In genomic region chr17:38585056-38585804, GRCh38 we compare ENCODE assay signal across 1 cellular context.
A peak's percentile ranks its signal among the peaks of the same experiment; 100 is the strongest.
TF ChIP-seq lines count a peak whose summit lies in the region.

No MANE protein-coding gene starts in this region.

TF ChIP-seq in HEK293, 187 proteins besides CTCF, POLR2A, EP300 and RAD21 (continued from another document and continues in another):
- TF ChIP-seq ZBTB8A (tag by site-specific recombination; IDR thresholded peaks at IDR 0.05) (0 out of 2 replicates have a peak, but pooled peaks have one; percentile 34), ZNF138 (tag by site-specific recombination; IDR thresholded peaks at IDR 0.05; ENCODE audit: borderline replicate concordance) (no peak), GLI4 (tag by site-specific recombination; IDR thresholded peaks at IDR 0.05) (no peak), ZNF664 (tag by site-specific recombination; IDR thresholded peaks at IDR 0.05) (no peak), ZSCAN18 (tag by site-specific recombination; IDR thresholded peaks at IDR 0.05) (no peak), ZNF560 (tag by site-specific recombination; IDR thresholded peaks at IDR 0.05; ENCODE audit: borderline replicate concordance) (no peak), YY1 (tag by site-specific recombination; IDR thresholded peaks at IDR 0.05) (no peak), SCRT1 (tag by site-specific recombination; IDR thresholded peaks at IDR 0.05; ENCODE audit: borderline replicate concordance) (no peak), WT1 (tag by site-specific recombination; IDR thresholded peaks at IDR 0.05) (peak; percentile 57; the same call in 1 of the 2 replicates), SP3 (tag by site-specific recombination; IDR thresholded peaks at IDR 0.05) (peak; percentile 24; the same call in 1 of the 2 replicates), PATZ1 (tag by site-specific recombination; IDR thresholded peaks at IDR 0.05) (peak; percentile 68), ZNF18 (tag by site-specific recombination; IDR thresholded peaks at IDR 0.05) (no peak), ZNF148 (tag by site-specific recombination; IDR thresholded peaks at IDR 0.05; ENCODE audit: borderline replicate concordance) (no peak), ZNF398 (tag by site-specific recombination; IDR thresholded peaks at IDR 0.05) (peak; percentile 40; the same call in 1 of the 2 replicates), ZBTB26 (tag by site-specific recombination; optimal IDR thresholded peaks at IDR 0.05) (no peak), ZNF488 (tag by site-specific recombination; IDR thresholded peaks at IDR 0.05) (no peak), GLIS1 (tag by site-specific recombination; IDR thresholded peaks at IDR 0.05) (peak; percentile 65), ZNF561 (tag by site-specific recombination; IDR thresholded peaks at IDR 0.05; ENCODE audit: borderline replicate concordance) (no peak), ZNF112 (tag by site-specific recombination; IDR thresholded peaks at IDR 0.05) (no peak), ZNF19 (tag by site-specific recombination; IDR thresholded peaks at IDR 0.05; ENCODE audit: low read depth) (no peak), ZFP37 (tag by site-specific recombination; IDR thresholded peaks at IDR 0.05) (no peak), ZNF266 (tag by site-specific recombination; IDR thresholded peaks at IDR 0.05; ENCODE audit: low read depth) (no peak), ZNF558 (tag by site-specific recombination; IDR thresholded peaks at IDR 0.05) (no peak), KLF1 (tag by site-specific recombination; IDR thresholded peaks at IDR 0.05) (peak; percentile 98), ZNF354C (tag by site-specific recombination; IDR thresholded peaks at IDR 0.05; ENCODE audit: borderline replicate concordance, low read depth) (no peak), ZNF791 (tag by site-specific recombination; IDR thresholded peaks at IDR 0.05) (no peak), ZNF157 (tag by site-specific recombination; IDR thresholded peaks at IDR 0.05) (no peak), ZNF701 (tag by site-specific recombination; IDR thresholded peaks at IDR 0.05) (no peak), ZNF600 (tag by site-specific recombination; IDR thresholded peaks at IDR 0.05) (peak; percentile 83), KLF17 (tag by site-specific recombination; IDR thresholded peaks at IDR 0.05) (peak; percentile 34), ZNF133 (tag by site-specific recombination; IDR thresholded peaks at IDR 0.05) (no peak), BCL11B (tag by site-specific recombination; IDR thresholded peaks at IDR 0.05; ENCODE audit: low read depth) (no peak), ZNF423 (tag by site-specific recombination; IDR thresholded peaks at IDR 0.05) (peak; percentile 71; the same call in 1 of the 2 replicates), ZSCAN16 (tag by site-specific recombination; IDR thresholded peaks at IDR 0.05) (no peak), KLF8 (tag by site-specific recombination; IDR thresholded peaks at IDR 0.05) (peak; percentile 11; the same call in 1 of the 2 replicates), ZNF221 (tag by site-specific recombination; IDR thresholded peaks at IDR 0.05; ENCODE audit: borderline replicate concordance) (no peak), RBAK (tag by site-specific recombination; IDR thresholded peaks at IDR 0.05) (no peak), ZBTB11 (tag by site-specific recombination; conservative IDR thresholded peaks at IDR 0.05; ENCODE audit: low read depth) (no peak), GLIS2 (tag by site-specific recombination; IDR thresholded peaks at IDR 0.05) (peak; percentile 37), ZNF777 (tag by site-specific recombination; IDR thresholded peaks at IDR 0.05; ENCODE audit: borderline replicate concordance) (no peak), KLF7 (tag by site-specific recombination; IDR thresholded peaks at IDR 0.05; ENCODE audit: borderline replicate concordance) (no peak), ZNF16 (tag by site-specific recombination; IDR thresholded peaks at IDR 0.05; ENCODE audit: low read depth) (no peak), ZNF37A (tag by site-specific recombination; IDR thresholded peaks at IDR 0.05) (no peak), ZNF670 (tag by site-specific recombination; IDR thresholded peaks at IDR 0.05; ENCODE audit: low read depth) (no peak), ZBTB6 (tag by site-specific recombination; IDR thresholded peaks at IDR 0.05) (0 out of 2 replicates have a peak, but pooled peaks have one; percentile 10), ZNF549 (tag by site-specific recombination; IDR thresholded peaks at IDR 0.05) (no peak)
